In genomic region chr16:28512081-28512789, GRCh38 we compare ENCODE assay signal across 3 cellular contexts. TPM values are rescaled to one million over a fixed set of nuclear protein-coding genes. Genes with fewer than 3 reads are reported as not detected.
"Had no signal": no experiment of that assay in that cellular context is flagged by ENCODE, and none has a peak within 500 bp of the region (broad histone marks: within the 10 kb centered on the region; RNA-seq: fewer than 3 reads in every experiment).

No MANE protein-coding gene starts in this region.

RNA-seq across cellular contexts. Expression of gene IL27, which starts 5.6 kb away (rescaled TPM):
- total RNA-seq: M059J, Right ventricle myocardium superior, SJSA1 had no signal

RNA-seq across cellular contexts. Expression of gene APOBR, which starts 17.8 kb away (rescaled TPM):
- total RNA-seq: M059J, SJSA1 had no signal

RNA-seq across cellular contexts. Expression of gene NPIPB7, which starts 40.1 kb away (rescaled TPM):
- total RNA-seq: M059J, Right ventricle myocardium superior, SJSA1 had no signal
